ENCODE assay signal across 13 cellular contexts in the genomic region with DNA sequence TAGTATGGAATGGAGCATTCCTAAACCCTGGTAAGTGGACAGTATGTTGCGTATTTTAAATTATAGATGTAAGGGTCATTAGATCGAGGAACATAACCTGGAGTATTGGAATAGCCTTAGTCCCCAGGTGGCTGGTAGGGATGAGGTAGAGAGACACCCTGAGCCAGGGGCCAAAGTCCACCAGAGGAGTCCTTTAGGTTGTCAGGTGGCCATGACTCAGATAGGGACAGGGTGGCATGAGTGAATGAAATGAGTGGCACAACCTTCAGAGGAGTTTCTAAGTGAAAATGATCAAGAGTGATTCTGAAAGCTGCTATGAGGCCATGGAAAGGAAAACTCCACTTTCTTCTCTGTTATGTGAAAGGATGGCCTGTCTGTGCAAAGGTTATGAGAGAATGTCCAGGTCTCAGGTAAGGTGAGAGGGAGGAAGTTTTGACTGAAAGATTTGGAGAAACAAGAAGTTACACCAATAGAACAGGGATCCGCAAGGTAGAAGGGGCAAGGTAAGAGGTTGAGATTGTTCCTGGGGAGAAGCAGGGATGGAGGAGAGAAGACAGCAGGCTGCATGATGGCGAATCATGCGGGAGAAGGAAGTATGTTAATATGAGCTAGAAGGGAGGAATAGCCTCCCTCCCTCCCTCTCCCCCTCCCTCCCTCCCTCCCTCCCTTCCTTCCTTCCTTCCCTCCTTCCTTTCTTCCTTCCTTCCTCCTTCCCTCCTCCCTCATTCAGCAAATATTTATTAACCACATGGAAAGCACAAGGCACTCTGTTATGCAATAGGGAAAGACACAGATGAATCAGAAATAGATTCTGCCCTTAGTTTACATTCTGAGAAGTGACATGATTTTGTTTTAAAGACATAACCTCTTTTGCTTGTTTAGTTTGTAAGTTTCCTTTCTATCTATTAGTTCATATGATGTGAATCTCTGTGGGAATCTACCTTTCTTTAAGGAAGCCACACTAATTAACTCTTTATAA. TPM values are rescaled to one million over a fixed set of nuclear protein-coding genes. Genes with fewer than 3 reads are reported as not detected.
DNase-seq lines count a peak whose midpoint lies in the region; TF ChIP-seq lines count a peak whose summit lies in the region.
"Had no signal": no experiment of that assay in that cellular context is flagged by ENCODE, and none has a peak within 500 bp of the region (broad histone marks: within the 10 kb centered on the region; RNA-seq: fewer than 3 reads in every experiment).

No MANE protein-coding gene starts in this region.

- H3K27ac ChIP-seq in esophagus muscularis mucosa (replicated peaks in 1 of 4), result peak overlapping the region; percentile 5 to 65 (median 26)
- no peak overlapping the region for H3K27ac ChIP-seq in coronary artery
- H3K27ac ChIP-seq: BLaER1 had no signal

- no peaks in the 10 kb centered on the region for H3K27me3 ChIP-seq in esophagus muscularis mucosa
- H3K27me3 ChIP-seq: BLaER1 had no signal

- 79% methylated on average over 5 of the region's 5 CpGs for WGBS in esophagus muscularis mucosa

- H3K9me3 ChIP-seq in esophagus muscularis mucosa, result no peaks in the 10 kb centered on the region
- H3K9me3 ChIP-seq: BLaER1, esophagus squamous epithelium had no signal

- intact Hi-C loops in Calu3 (cut with micrococcal nuclease; ENCODE audit: unreplicated experiment), result no loop called here
- intact Hi-C loops in esophagus muscularis mucosa (cut with DNase I), result no loop called here

- TF ChIP-seq CTCF in Calu3 (IDR thresholded peaks at IDR 0.05; ENCODE audit: unreplicated experiment) (no peak), esophagus muscularis mucosa (IDR thresholded peaks at IDR 0.05) (no peak), coronary artery (IDR thresholded peaks at IDR 0.05) (no peak)

- POLR2A ChIA-PET in activated CD4-positive, alpha-beta memory T cell treated with anti-CD3 and anti-CD28 coated beads, Interleukin-2, amount 10 ng/mL, durations not matched to agents 7 days and 5 days (lab: Charles Lee), result no interaction called here

- BruUV-seq in Calu3 (replicated peaks; lab: Mats Ljungman, UMichigan), result no TSS peak

- peaks cover 0 to 24% (median 21%) of the 10 kb centered on the region in 4 donors for H3K4me1 ChIP-seq in esophagus muscularis mucosa
- H3K4me1 ChIP-seq: BLaER1 had no signal

- H3K36me3 Mint-ChIP-seq in Calu3 (ENCODE audit: insufficient read depth, unreplicated experiment), result no peaks in the 10 kb centered on the region
- no peaks in the 10 kb centered on the region for H3K36me3 Mint-ChIP-seq in activated CD4-positive, alpha-beta memory T cell treated with anti-CD3 and anti-CD28 coated beads, Interleukin-2, amount 10 ng/mL, durations not matched to agents 7 days and 5 days (ENCODE audit: low read depth)

- no peaks in the 10 kb centered on the region for H3K9me3 Mint-ChIP-seq in Calu3 (ENCODE audit: low read depth, unreplicated experiment)
- no peaks in the 10 kb centered on the region for H3K9me3 Mint-ChIP-seq in activated CD4-positive, alpha-beta memory T cell treated with anti-CD3 and anti-CD28 coated beads, Interleukin-2, amount 10 ng/mL, durations not matched to agents 7 days and 5 days
- H3K9me3 Mint-ChIP-seq: neural crest cell had no signal

- H3K4me3 Mint-ChIP-seq in Calu3 (ENCODE audit: low read depth, unreplicated experiment), result peak overlapping the region; percentile 22
- H3K4me3 Mint-ChIP-seq in activated CD4-positive, alpha-beta memory T cell treated with anti-CD3 and anti-CD28 coated beads, Interleukin-2, amount 10 ng/mL, durations not matched to agents 7 days and 5 days, result no peak overlapping the region
- H3K4me3 Mint-ChIP-seq: neural crest cell had no signal

- peaks cover 20% of the 10 kb centered on the region for H3K4me1 Mint-ChIP-seq in Calu3 (ENCODE audit: low read depth, unreplicated experiment)
- H3K4me1 Mint-ChIP-seq in activated CD4-positive, alpha-beta memory T cell treated with anti-CD3 and anti-CD28 coated beads, Interleukin-2, amount 10 ng/mL, durations not matched to agents 7 days and 5 days, result no peaks in the 10 kb centered on the region
- H3K4me1 Mint-ChIP-seq: neural crest cell had no signal

- CTCF ChIA-PET in Calu3 (lab: Charles Lee), result no interaction called here
- CTCF ChIA-PET in activated CD4-positive, alpha-beta memory T cell treated with anti-CD3 and anti-CD28 coated beads, Interleukin-2, amount 10 ng/mL, durations not matched to agents 7 days and 5 days (lab: Charles Lee), result no interaction called here

- no peak for TF ChIP-seq EP300 in esophagus muscularis mucosa (IDR thresholded peaks at IDR 0.05)

- peak overlapping the region; percentile 46 for H3K27ac Mint-ChIP-seq in Calu3 (ENCODE audit: unreplicated experiment)
- H3K27ac Mint-ChIP-seq in activated CD4-positive, alpha-beta memory T cell treated with anti-CD3 and anti-CD28 coated beads, Interleukin-2, amount 10 ng/mL, durations not matched to agents 7 days and 5 days, result no peak overlapping the region

- peaks cover 20% of the 10 kb centered on the region for H3K27me3 Mint-ChIP-seq in Calu3 (ENCODE audit: unreplicated experiment)
- H3K27me3 Mint-ChIP-seq in activated CD4-positive, alpha-beta memory T cell treated with anti-CD3 and anti-CD28 coated beads, Interleukin-2, amount 10 ng/mL, durations not matched to agents 7 days and 5 days, result peaks cover 53% of the 10 kb centered on the region

- H3K4me3 ChIP-seq in esophagus muscularis mucosa (no peak overlapping the region), coronary artery (no peak overlapping the region)
- H3K4me3 ChIP-seq: BLaER1, esophagus squamous epithelium had no signal

- no peak for TF ChIP-seq POLR2A in esophagus muscularis mucosa (IDR thresholded peaks at IDR 0.05; ENCODE audit: low read depth)
- TF ChIP-seq POLR2A in erythroblast (IDR thresholded peaks at IDR 0.05; ENCODE audit: low read length), result no peak

- H3K36me3 ChIP-seq in esophagus muscularis mucosa, result no peaks in the 10 kb centered on the region
- H3K36me3 ChIP-seq: BLaER1, esophagus squamous epithelium had no signal

- DNase-seq in Calu3 (no peak), NCI-H226 (peak; percentile 30), esophagus muscularis mucosa (ENCODE audit: extremely low spot score) (no peak), non-pigmented ciliary epithelial cell (ENCODE audit: low read depth) (peak; percentile 27), erythroblast (lab: John Stamatoyannopoulos, UW) (no peak), NCI-H1092 treated with DMSO at 0.1 percent for 48 hours (lab: John Stamatoyannopoulos, UW) (no peak), coronary artery (ENCODE audit: low spot score) (no peak)
- DNase-seq in activated CD4-positive, alpha-beta memory T cell treated with anti-CD3 and anti-CD28 coated beads, Interleukin-2, amount 10 ng/mL, durations not matched to agents 7 days and 5 days, result no peak
- DNase-seq: esophagus squamous epithelium, GDM1, NCI-H510A had no signal

RNA-seq across cellular contexts. Expression of a gene that starts 14.0 kb away (rescaled TPM):
- total RNA-seq in Calu3 (2022), result 11.0 and 12.6 TPM in 2 replicates
- total RNA-seq in esophagus muscularis mucosa, result 1 to 10 TPM; 3.8 to 6.4 (median 6.1) TPM
- 10 to 100 TPM; 37.3 to 38.0 TPM for total RNA-seq in activated CD4-positive, alpha-beta memory T cell treated with anti-CD3 and anti-CD28 coated beads, Interleukin-2, amount 10 ng/mL, durations not matched to agents 7 days and 5 days
- total RNA-seq: neural crest cell had no signal

RNA-seq across cellular contexts. Expression of a gene that starts 14.1 kb away (rescaled TPM):
- 10.7 and 12.8 TPM in 2 replicates for total RNA-seq in Calu3 (2022)
- total RNA-seq in esophagus muscularis mucosa, result 10 to 100 TPM; 38.8 to 65.2 (median 48.3) TPM
- total RNA-seq in activated CD4-positive, alpha-beta memory T cell treated with anti-CD3 and anti-CD28 coated beads, Interleukin-2, amount 10 ng/mL, durations not matched to agents 7 days and 5 days, result not detected

RNA-seq across cellular contexts. Expression of a gene that starts 19.0 kb away (rescaled TPM):
- total RNA-seq in Calu3 (2022) (3.0 and 3.4 TPM in 2 replicates), esophagus muscularis mucosa (10 to 100 TPM; 21.5 to 36.9 (median 27.9) TPM)
- 1 to 10 TPM; 4.5 to 5.9 TPM for total RNA-seq in activated CD4-positive, alpha-beta memory T cell treated with anti-CD3 and anti-CD28 coated beads, Interleukin-2, amount 10 ng/mL, durations not matched to agents 7 days and 5 days

RNA-seq across cellular contexts. Expression of a gene that starts 42.5 kb away (rescaled TPM):
- total RNA-seq in Calu3 (2022) (13.4 and 18.7 TPM in 2 replicates), esophagus muscularis mucosa (1 to 10 TPM in 3 of 4 donors, under 1 TPM in 1; 0.42 to 6.0 (median 2.9) TPM)
- total RNA-seq in activated CD4-positive, alpha-beta memory T cell treated with anti-CD3 and anti-CD28 coated beads, Interleukin-2, amount 10 ng/mL, durations not matched to agents 7 days and 5 days, result 10 to 100 TPM; 36.1 to 37.9 TPM

RNA-seq across cellular contexts. Expression of a gene that starts 43.9 kb away (rescaled TPM):
- total RNA-seq in Calu3 (2022) (19.3 and 25.8 TPM in 2 replicates), esophagus muscularis mucosa (1 to 10 TPM; 1.7 to 3.7 (median 2.4) TPM)
- total RNA-seq in activated CD4-positive, alpha-beta memory T cell treated with anti-CD3 and anti-CD28 coated beads, Interleukin-2, amount 10 ng/mL, durations not matched to agents 7 days and 5 days, result 10 to 100 TPM; 18.5 to 19.6 TPM

Comparison
In these comparisons a context has a peak if more than half of its experiments do, and no peak if none do; other contexts are left out.
1. DNase-seq: peak in NCI-H226 (single experiment) and non-pigmented ciliary epithelial cell (single experiment); none in Calu3 (single experiment), esophagus muscularis mucosa (single experiment), erythroblast (0 of 2), NCI-H1092 treated with DMSO at 0.1 percent for 48 hours (single experiment), activated CD4-positive, alpha-beta memory T cell treated with anti-CD3 and anti-CD28 coated beads, Interleukin-2, amount 10 ng/mL, durations not matched to agents 7 days and 5 days (single experiment) and coronary artery (single experiment).
2. H3K27ac ChIP-seq: peak in esophagus muscularis mucosa (4 of 4); none in coronary artery (0 of 2).
3. RNA of a gene that starts 14.1 kb away (total RNA-seq): 38.8 to 65.2 TPM in esophagus muscularis mucosa and 10.7 to 12.8 TPM in Calu3; not detected in activated CD4-positive, alpha-beta memory T cell treated with anti-CD3 and anti-CD28 coated beads, Interleukin-2, amount 10 ng/mL, durations not matched to agents 7 days and 5 days; every median in the first group is over 10 times any median in the second.